In the genomic region with DNA sequence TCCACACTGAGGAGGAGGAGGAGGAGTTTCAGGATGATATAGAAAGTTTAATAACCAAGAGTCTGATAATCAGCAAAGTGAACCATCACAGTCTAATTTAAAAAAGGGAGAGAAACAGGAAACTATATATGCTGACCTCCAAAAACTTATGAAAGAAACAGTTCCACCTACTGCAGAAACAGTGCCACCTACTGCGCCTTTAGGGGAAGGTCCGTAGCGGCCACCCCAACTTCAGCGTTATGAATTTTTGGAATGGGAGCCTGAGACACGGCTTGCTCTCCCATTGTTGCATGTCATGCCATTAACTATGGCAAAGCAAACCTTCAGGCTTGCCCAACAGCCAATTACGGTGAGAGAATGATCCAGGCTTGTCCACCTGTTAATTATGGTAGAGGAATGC, we compare ENCODE assay signal across 16 cellular contexts.
DNase-seq lines count a peak whose midpoint lies in the region; ATAC-seq, FAIRE-seq and TF ChIP-seq lines count a peak whose summit lies in the region.
"Had no signal": no experiment of that assay in that cellular context is flagged by ENCODE, and none has a peak within 500 bp of the region (broad histone marks: within the 10 kb centered on the region; RNA-seq: fewer than 3 reads in every experiment).

No MANE protein-coding gene starts in this region.

- H3K9me3 Mint-ChIP-seq in H9 (peaks cover 2 to 6% of the 10 kb centered on the region in 2 experiments; a peak in 3 of 5 replicates), glutamatergic neuron (ENCODE audit: unreplicated experiment) (no peaks in the 10 kb centered on the region)
- H3K9me3 Mint-ChIP-seq in activated CD4-positive, alpha-beta T cell treated with anti-CD3 and anti-CD28 coated beads, Interleukin-2, amount 10 ng/mL, durations not matched to agents 7 days and 5 days: peaks cover 15% of the 10 kb centered on the region

- WGBS in H9 (ENCODE audit: extremely low coverage, insufficient read length, low lambda C conversion rate): no CpG with 5 or more reads among the region's 6 CpGs
- 69% methylated on average over 6 of the region's 6 CpGs; no CpG with 5 or more reads in 1 of the 2 donors for WGBS in gastroesophageal sphincter (ENCODE audit: low coverage in 1 of 2), 2 donors

- DNase-seq in H9 (peak; percentile 36), OCI-LY7 (ENCODE audit: low spot score) (no peak), glutamatergic neuron (peak; percentile 43), uterus (no peak), left ventricle myocardium inferior (no peak)
- no peak for DNase-seq in activated CD4-positive, alpha-beta T cell treated with anti-CD3 and anti-CD28 coated beads, Interleukin-2, amount 10 ng/mL, durations not matched to agents 7 days and 5 days
- DNase-seq: activated CD8-positive, alpha-beta memory T cell treated with anti-CD3 and anti-CD28 coated beads, Interleukin-2, amount 10 ng/mL, durations not matched to agents 7 days and 5 days; activated naive CD4-positive, alpha-beta T cell treated with anti-CD3 and anti-CD28 coated beads for 36 hours; NCI-H2029 treated with DMSO at 0.1 percent for 48 hours; NK-92 treated with Interleukin-12 subunit alpha and Interleukin-12 subunit beta, amount 100 ng/mL, for 24 hours; spleen had no signal

- no peak overlapping the region for H3T11ph ChIP-seq in H9 (ENCODE audit: low read length)

- no peak overlapping the region for H3K56ac ChIP-seq in H9 (ENCODE audit: insufficient read length, low read depth, low read length)

- H3K23me2 ChIP-seq in H9 (ENCODE audit: insufficient read length, low read depth, low read length, poor library complexity, severe bottlenecking): no peaks in the 10 kb centered on the region

- H3K27ac Mint-ChIP-seq in H9 (no peak overlapping the region), glutamatergic neuron (ENCODE audit: unreplicated experiment) (no peak overlapping the region)
- H3K27ac Mint-ChIP-seq in activated CD4-positive, alpha-beta T cell treated with anti-CD3 and anti-CD28 coated beads, Interleukin-2, amount 10 ng/mL, durations not matched to agents 7 days and 5 days: no peak overlapping the region
- H3K27ac Mint-ChIP-seq: activated CD8-positive, alpha-beta memory T cell treated with anti-CD3 and anti-CD28 coated beads, Interleukin-2, amount 10 ng/mL, durations not matched to agents 7 days and 5 days; activated naive CD4-positive, alpha-beta T cell treated with anti-CD3 and anti-CD28 coated beads for 36 hours; memory B cell had no signal

- no peaks in the 10 kb centered on the region for H3K79me1 ChIP-seq in H9 (ENCODE audit: insufficient read depth, low read depth, low read length, poor library complexity, severe bottlenecking)

- H4K8ac ChIP-seq in H9 (replicated peaks; ENCODE audit: insufficient read length, low read depth, low read length): no peak overlapping the region

- no peak overlapping the region for H4K5ac ChIP-seq in H9 (ENCODE audit: insufficient read length, low read depth, low read length)

- POLR2A ChIA-PET in OCI-LY7 (lab: Charles Lee): no interaction called here
- POLR2A ChIA-PET in activated CD4-positive, alpha-beta T cell treated with anti-CD3 and anti-CD28 coated beads, Interleukin-2, amount 10 ng/mL, durations not matched to agents 7 days and 5 days (lab: Charles Lee): no interaction called here

- H3K27me3 Mint-ChIP-seq in H9 (ENCODE audit: low read depth) (no peaks in the 10 kb centered on the region), glutamatergic neuron (ENCODE audit: unreplicated experiment) (no peaks in the 10 kb centered on the region)
- no peaks in the 10 kb centered on the region for H3K27me3 Mint-ChIP-seq in activated CD4-positive, alpha-beta T cell treated with anti-CD3 and anti-CD28 coated beads, Interleukin-2, amount 10 ng/mL, durations not matched to agents 7 days and 5 days
- H3K27me3 Mint-ChIP-seq: activated CD8-positive, alpha-beta memory T cell treated with anti-CD3 and anti-CD28 coated beads, Interleukin-2, amount 10 ng/mL, durations not matched to agents 7 days and 5 days; memory B cell had no signal

- peaks cover 0 to 3% (median 0%) of the 10 kb centered on the region in 3 experiments; a peak in 1 of 7 replicates for H3K36me3 Mint-ChIP-seq in H9 (ENCODE audit: insufficient read depth in 1 of 3, low read depth in 3 of 3)
- H3K36me3 Mint-ChIP-seq in glutamatergic neuron (ENCODE audit: unreplicated experiment): no peaks in the 10 kb centered on the region
- no peaks in the 10 kb centered on the region for H3K36me3 Mint-ChIP-seq in activated CD4-positive, alpha-beta T cell treated with anti-CD3 and anti-CD28 coated beads, Interleukin-2, amount 10 ng/mL, durations not matched to agents 7 days and 5 days (ENCODE audit: low read depth)
- H3K36me3 Mint-ChIP-seq: activated CD8-positive, alpha-beta memory T cell treated with anti-CD3 and anti-CD28 coated beads, Interleukin-2, amount 10 ng/mL, durations not matched to agents 7 days and 5 days; memory B cell had no signal

- H3K18ac ChIP-seq in H9 (ENCODE audit: insufficient read length, low read depth, low read length): no peak overlapping the region

- H3K9me2 ChIP-seq in OCI-LY7 (ENCODE audit: insufficient read depth, low read length): no peaks in the 10 kb centered on the region

- H2BK12ac ChIP-seq in H9 (ENCODE audit: insufficient read length, low read depth, low read length): no peak overlapping the region

- TF ChIP-seq EP300 in gastroesophageal sphincter (IDR thresholded peaks at IDR 0.05): no peak

- peak; percentile 76 for TF ChIP-seq CTCF in H9 (conservative IDR thresholded peaks at IDR 0.05)
- peak; percentile 37; the same call in 1 of the 2 replicates for TF ChIP-seq CTCF in OCI-LY7 (conservative IDR thresholded peaks at IDR 0.05; ENCODE audit: low read length)
- TF ChIP-seq CTCF in glutamatergic neuron (IDR thresholded peaks at IDR 0.05; ENCODE audit: partially characterized antibody, unreplicated experiment): peak; percentile 31
- no peak for TF ChIP-seq CTCF in uterus (IDR thresholded peaks at IDR 0.05)
- no peak for TF ChIP-seq CTCF in left ventricle myocardium inferior (IDR thresholded peaks at IDR 0.05; ENCODE audit: borderline replicate concordance)
- TF ChIP-seq CTCF in gastroesophageal sphincter (IDR thresholded peaks at IDR 0.05): peak in 1 of 4 experiments; percentile 30

- intact Hi-C loops in OCI-LY7 (cut with micrococcal nuclease; ENCODE audit: unreplicated experiment) (no loop called here), uterus (cut with DNase I; ENCODE audit: low total_unique reads) (no loop called here), left ventricle myocardium inferior (cut with micrococcal nuclease) (no loop called here)

- H2AK5ac ChIP-seq in H9 (ENCODE audit: insufficient read length, low read length): no peak overlapping the region

- no peak overlapping the region for H3K4me3 ChIP-seq in OCI-LY7 (ENCODE audit: low read depth, low read length, poor library complexity, severe bottlenecking)
- no peak overlapping the region for H3K4me3 ChIP-seq in uterus
- no peak overlapping the region for H3K4me3 ChIP-seq in left ventricle myocardium inferior
- H3K4me3 ChIP-seq in gastroesophageal sphincter: no peak overlapping the region
- H3K4me3 ChIP-seq: SK-N-MC, spleen had no signal

- ATAC-seq in gastroesophageal sphincter: no peak
- ATAC-seq: activated CD8-positive, alpha-beta memory T cell treated with anti-CD3 and anti-CD28 coated beads, Interleukin-2, amount 10 ng/mL, durations not matched to agents 7 days and 5 days had no signal

- no peak overlapping the region for H2BK20ac ChIP-seq in H9 (ENCODE audit: low read depth, low read length, poor library complexity, severe bottlenecking)

- no peak overlapping the region for H3K9ac ChIP-seq in H9 (ENCODE audit: extremely low read depth, insufficient read length, low read length)

- no peak overlapping the region for H2BK15ac ChIP-seq in H9 (ENCODE audit: low read depth, low read length)

- H2BK5ac ChIP-seq in H9 (ENCODE audit: insufficient read length, low read length): no peak overlapping the region

- H3K36me3 ChIP-seq in OCI-LY7 (ENCODE audit: insufficient read depth, low read length): no peaks in the 10 kb centered on the region
- no peaks in the 10 kb centered on the region for H3K36me3 ChIP-seq in uterus
- H3K36me3 ChIP-seq in left ventricle myocardium inferior: no peaks in the 10 kb centered on the region
- H3K36me3 ChIP-seq in gastroesophageal sphincter: no peaks in the 10 kb centered on the region
- H3K36me3 ChIP-seq: spleen had no signal

- H3K79me2 ChIP-seq in H9 (ENCODE audit: insufficient read depth, low read length) (no peaks in the 10 kb centered on the region), OCI-LY7 (ENCODE audit: insufficient read depth, low read depth, low read length) (no peaks in the 10 kb centered on the region)

- TF ChIP-seq POLR2A in uterus (IDR thresholded peaks at IDR 0.05) (no peak), gastroesophageal sphincter (IDR thresholded peaks at IDR 0.05) (no peak)

- H3K9me3 ChIP-seq in H9 (ENCODE audit: control insufficient read depth, low read depth, low read length) (no peaks in the 10 kb centered on the region), OCI-LY7 (ENCODE audit: low read length) (no peaks in the 10 kb centered on the region), uterus (no peaks in the 10 kb centered on the region), left ventricle myocardium inferior (replicated peaks) (no peaks in the 10 kb centered on the region), gastroesophageal sphincter (no peaks in the 10 kb centered on the region)

- H3K27ac ChIP-seq in H9 (ENCODE audit: insufficient read length, low read depth, low read length) (no peak overlapping the region), OCI-LY7 (ENCODE audit: low read depth, low read length, poor library complexity, severe bottlenecking) (no peak overlapping the region), uterus (no peak overlapping the region), left ventricle myocardium inferior (replicated peaks) (no peak overlapping the region), gastroesophageal sphincter (no peak overlapping the region)
- H3K27ac ChIP-seq: SK-N-MC, spleen had no signal

- no peak overlapping the region for H3K4me2 ChIP-seq in H9 (ENCODE audit: insufficient read depth, insufficient read length, low read length)
- H3K4me2 ChIP-seq in OCI-LY7 (ENCODE audit: low read length): no peak overlapping the region

- H3K4ac ChIP-seq in H9 (ENCODE audit: low read depth, low read length): no peak overlapping the region

- no peak overlapping the region for H3K23ac ChIP-seq in H9 (ENCODE audit: insufficient read length, low read depth, low read length)

- no peak overlapping the region for H3K4me3 Mint-ChIP-seq in H9
- no peak overlapping the region for H3K4me3 Mint-ChIP-seq in glutamatergic neuron (ENCODE audit: unreplicated experiment)
- H3K4me3 Mint-ChIP-seq in activated CD4-positive, alpha-beta T cell treated with anti-CD3 and anti-CD28 coated beads, Interleukin-2, amount 10 ng/mL, durations not matched to agents 7 days and 5 days: no peak overlapping the region
- H3K4me3 Mint-ChIP-seq: activated CD8-positive, alpha-beta memory T cell treated with anti-CD3 and anti-CD28 coated beads, Interleukin-2, amount 10 ng/mL, durations not matched to agents 7 days and 5 days; activated naive CD4-positive, alpha-beta T cell treated with anti-CD3 and anti-CD28 coated beads for 36 hours; memory B cell had no signal

- CTCF ChIA-PET in OCI-LY7 (lab: Charles Lee; ENCODE audit: unreplicated experiment): no interaction called here
- CTCF ChIA-PET in activated CD4-positive, alpha-beta T cell treated with anti-CD3 and anti-CD28 coated beads, Interleukin-2, amount 10 ng/mL, durations not matched to agents 7 days and 5 days (lab: Charles Lee): no interaction called here

- H3K4me1 ChIP-seq in H9 (ENCODE audit: insufficient read depth, low read length) (no peaks in the 10 kb centered on the region), OCI-LY7 (ENCODE audit: insufficient read depth, low read length, poor library complexity, severe bottlenecking) (no peaks in the 10 kb centered on the region), uterus (no peaks in the 10 kb centered on the region), left ventricle myocardium inferior (no peaks in the 10 kb centered on the region), gastroesophageal sphincter (no peaks in the 10 kb centered on the region)
- H3K4me1 ChIP-seq: spleen had no signal

- no TSS peak for BruUV-seq in OCI-LY7 (replicated peaks; lab: Mats Ljungman, UMichigan)

- H4K91ac ChIP-seq in H9 (ENCODE audit: insufficient read length, low read depth, low read length): no peak overlapping the region

- H3K4me1 Mint-ChIP-seq in H9 (peaks cover 0 to 6% of the 10 kb centered on the region in 2 experiments; a peak in 2 of 4 replicates), glutamatergic neuron (ENCODE audit: low read depth, unreplicated experiment) (peaks cover 2% of the 10 kb centered on the region)
- no peaks in the 10 kb centered on the region for H3K4me1 Mint-ChIP-seq in activated CD4-positive, alpha-beta T cell treated with anti-CD3 and anti-CD28 coated beads, Interleukin-2, amount 10 ng/mL, durations not matched to agents 7 days and 5 days
- H3K4me1 Mint-ChIP-seq: activated CD8-positive, alpha-beta memory T cell treated with anti-CD3 and anti-CD28 coated beads, Interleukin-2, amount 10 ng/mL, durations not matched to agents 7 days and 5 days; memory B cell had no signal

- H4K20me1 ChIP-seq in H9 (ENCODE audit: control insufficient read depth, insufficient read depth, insufficient read length): no peaks in the 10 kb centered on the region
- H4K20me1 ChIP-seq in OCI-LY7 (ENCODE audit: insufficient read depth, low read length): no peaks in the 10 kb centered on the region

- H2AFZ ChIP-seq in H9 (ENCODE audit: low read length) (no peak overlapping the region), OCI-LY7 (ENCODE audit: low read length) (no peak overlapping the region)

- no peak overlapping the region for H3K14ac ChIP-seq in H9 (ENCODE audit: insufficient read depth, low read length)

- peak; percentile 34 for FAIRE-seq in A204.1 (lab: Jason Lieb, UNC)
- FAIRE-seq: D721Med had no signal

- no peak overlapping the region for H2BK120ac ChIP-seq in H9 (ENCODE audit: low read depth, low read length, poor library complexity, severe bottlenecking)

- H3K27me3 ChIP-seq in H9 (ENCODE audit: insufficient read depth, low read length) (no peaks in the 10 kb centered on the region), uterus (no peaks in the 10 kb centered on the region), left ventricle myocardium inferior (ENCODE audit: low read depth) (no peaks in the 10 kb centered on the region), gastroesophageal sphincter (no peaks in the 10 kb centered on the region)
- H3K27me3 ChIP-seq: spleen had no signal

Comparison
In these comparisons a context has a peak if more than half of its experiments do, and no peak if none do; other contexts are left out.
1. DNase-seq: peak in H9 (single experiment) and glutamatergic neuron (single experiment); none in OCI-LY7 (single experiment), uterus (0 of 2), activated CD4-positive, alpha-beta T cell treated with anti-CD3 and anti-CD28 coated beads, Interleukin-2, amount 10 ng/mL, durations not matched to agents 7 days and 5 days (single experiment) and left ventricle myocardium inferior (single experiment).
2. CTCF ChIP-seq: peak in H9 (single experiment), OCI-LY7 (single experiment) and glutamatergic neuron (single experiment); none in uterus (0 of 4) and left ventricle myocardium inferior (single experiment).